Comparison of ENCODE assay signal across 9 cellular contexts in the genomic region with DNA sequence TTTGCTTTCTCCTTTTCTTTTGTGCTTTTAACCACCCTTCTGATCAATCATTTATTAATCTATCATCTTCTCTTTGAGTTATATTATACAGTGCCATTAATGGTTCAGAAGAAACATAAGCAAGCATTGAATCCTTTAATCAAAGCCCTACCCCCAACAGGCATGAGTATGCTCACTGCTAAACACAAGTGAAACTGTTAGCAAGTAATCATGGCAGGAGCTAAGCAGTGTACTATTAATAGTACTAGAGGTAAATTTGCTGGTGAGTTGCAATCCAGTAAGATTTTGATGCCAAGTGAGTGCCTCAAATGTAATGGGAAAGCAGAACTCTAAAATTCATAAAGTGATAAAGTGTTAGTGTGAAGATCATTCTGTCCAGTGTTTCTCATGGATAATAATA. TPM values are rescaled to one million over a fixed set of nuclear protein-coding genes. Genes with fewer than 3 reads are reported as not detected.
DNase-seq lines count a peak whose midpoint lies in the region; ATAC-seq and TF ChIP-seq lines count a peak whose summit lies in the region.
"Had no signal": no experiment of that assay in that cellular context is flagged by ENCODE, and none has a peak within 500 bp of the region (broad histone marks: within the 10 kb centered on the region; RNA-seq: fewer than 3 reads in every experiment).

No MANE protein-coding gene starts in this region.

- CTCF ChIA-PET in A673 (lab: Charles Lee): interaction anchor here (0.6 kb wide), 1 partner anchor 93 kb away, joined by 4 read pairs; no protein-coding TSS in a partner anchor

- POLR2A ChIA-PET in A673 (lab: Charles Lee; ENCODE audit: low non-redundant PET): interaction anchor here (0.6 kb wide), 1 partner anchor 378 kb away, joined by 3 read pairs; no protein-coding TSS in a partner anchor

- no peak for TF ChIP-seq POLR2A in body of pancreas (IDR thresholded peaks at IDR 0.05)

- peak overlapping the region; percentile 60 for H3K4me3 Mint-ChIP-seq in activated CD4-positive, alpha-beta T cell treated with anti-CD3 and anti-CD28 coated beads, Interleukin-2, amount 10 ng/mL, durations not matched to agents 24 days and 14 days

- H3K4me1 ChIP-seq in body of pancreas (peaks cover 82% of the 10 kb centered on the region), A673 (ENCODE audit: insufficient read depth, low read length, poor library complexity, severe bottlenecking) (no peaks in the 10 kb centered on the region)

- H3K36me3 Mint-ChIP-seq in activated CD4-positive, alpha-beta T cell treated with anti-CD3 and anti-CD28 coated beads, Interleukin-2, amount 10 ng/mL, durations not matched to agents 24 days and 14 days (ENCODE audit: low read depth): peaks cover 25% of the 10 kb centered on the region

- H3K4me1 Mint-ChIP-seq in activated CD4-positive, alpha-beta T cell treated with anti-CD3 and anti-CD28 coated beads, Interleukin-2, amount 10 ng/mL, durations not matched to agents 24 days and 14 days: peaks cover 65% of the 10 kb centered on the region

- H3K9me3 ChIP-seq in body of pancreas (no peaks in the 10 kb centered on the region), A673 (ENCODE audit: low read depth, low read length, poor library complexity, severe bottlenecking) (no peaks in the 10 kb centered on the region)

- no peak for TF ChIP-seq CTCF in body of pancreas (IDR thresholded peaks at IDR 0.05)
- no peak for TF ChIP-seq CTCF in A673 (conservative IDR thresholded peaks at IDR 0.05; ENCODE audit: low read depth, low read length)

- intact Hi-C loops in activated CD4-positive, alpha-beta T cell treated with anti-CD3 and anti-CD28 coated beads, Interleukin-2, amount 10 ng/mL, durations not matched to agents 24 days and 14 days (cut with micrococcal nuclease): loop anchor here (1.0 to 2.0 kb wide), 3 partner anchors 17 to 103 kb away; partner anchors contain the start of genes FNIP2 and PPID
- intact Hi-C loops in body of pancreas (cut with DNase I) (loop anchor here (10.0 kb wide), 1 partner anchor 51 kb away; no protein-coding TSS in a partner anchor), A673 (cut with micrococcal nuclease; ENCODE audit: unreplicated experiment) (no loop called here)

- H3K36me3 ChIP-seq in body of pancreas (replicated peaks in 1 of 2; ENCODE audit: insufficient read depth in 1 of 2, low read depth in 2 of 2) (no peaks in the 10 kb centered on the region), A673 (ENCODE audit: insufficient read depth, low read length, poor library complexity, severe bottlenecking) (no peaks in the 10 kb centered on the region)

- no peaks in the 10 kb centered on the region for H3K27me3 Mint-ChIP-seq in activated CD4-positive, alpha-beta T cell treated with anti-CD3 and anti-CD28 coated beads, Interleukin-2, amount 10 ng/mL, durations not matched to agents 24 days and 14 days

- H3K27ac ChIP-seq in body of pancreas (peak overlapping the region; percentile 78 to 84 (median 81)), A673 (ENCODE audit: low read depth, low read length, poor library complexity, severe bottlenecking) (no peak overlapping the region)

- ATAC-seq in HG03066 (IDR thresholded peaks at IDR 0.05; ENCODE audit: low read depth, unreplicated experiment) (peak; percentile 58), body of pancreas (no peak)

- no TSS peak for BruUV-seq in A673 (replicated peaks; lab: Mats Ljungman, UMichigan)

- H3K27me3 ChIP-seq in body of pancreas (no peaks in the 10 kb centered on the region), A673 (replicated peaks; ENCODE audit: insufficient read depth, low read depth, low read length, poor library complexity) (no peaks in the 10 kb centered on the region)

- H3K9me3 Mint-ChIP-seq in activated CD4-positive, alpha-beta T cell treated with anti-CD3 and anti-CD28 coated beads, Interleukin-2, amount 10 ng/mL, durations not matched to agents 24 days and 14 days: no peaks in the 10 kb centered on the region

- peak overlapping the region; percentile 69 for H3K27ac Mint-ChIP-seq in activated CD4-positive, alpha-beta T cell treated with anti-CD3 and anti-CD28 coated beads, Interleukin-2, amount 10 ng/mL, durations not matched to agents 24 days and 14 days

- no peak overlapping the region for H3K4me3 ChIP-seq in body of pancreas
- no peak overlapping the region for H3K4me3 ChIP-seq in A673 (ENCODE audit: low read depth, low read length, poor library complexity, severe bottlenecking)

- peak; percentile 60 for DNase-seq in activated CD4-positive, alpha-beta T cell treated with anti-CD3 and anti-CD28 coated beads, Interleukin-2, amount 10 ng/mL, durations not matched to agents 24 days and 14 days
- no peak for DNase-seq in activated CD4-positive, alpha-beta T cell treated with anti-CD3 and anti-CD28 coated beads, Interleukin-2, amount 50 U/mL, for 48 hours
- DNase-seq in body of pancreas (no peak), superior temporal gyrus (ENCODE audit: extremely low spot score) (peak; percentile 15), A673 (ENCODE audit: low spot score) (no peak), NCI-H82 treated with DMSO at 0.1 percent for 48 hours (lab: John Stamatoyannopoulos, UW; ENCODE audit: unreplicated experiment) (no peak)
- no peak for DNase-seq in activated effector memory CD4-positive, alpha-beta T cell treated with Interleukin-2 at 50 U/mL for 16 hours
- DNase-seq: stimulated activated CD4-positive, alpha-beta T cell treated with anti-CD3 and anti-CD28 coated beads, Interleukin-15, amount 100 ng/mL, for 24 hours had no signal

RNA-seq across cellular contexts. Expression of gene FNIP2, which starts 57.2 kb away (rescaled TPM):
- 19.1 and 19.2 TPM in 2 replicates for total RNA-seq in activated CD4-positive, alpha-beta T cell treated with anti-CD3 and anti-CD28 coated beads, Interleukin-2, amount 10 ng/mL, durations not matched to agents 24 days and 14 days
- total RNA-seq in body of pancreas: 10 to 100 TPM; 26.7 to 38.2 TPM
- 16.1 and 17.6 TPM in 2 replicates for total RNA-seq in A673 (2021)

Comparison
In these comparisons a context has a peak if more than half of its experiments do, and no peak if none do; other contexts are left out.
1. DNase-seq: peak in activated CD4-positive, alpha-beta T cell treated with anti-CD3 and anti-CD28 coated beads, Interleukin-2, amount 10 ng/mL, durations not matched to agents 24 days and 14 days (single experiment) and superior temporal gyrus (single experiment); none in activated CD4-positive, alpha-beta T cell treated with anti-CD3 and anti-CD28 coated beads, Interleukin-2, amount 50 U/mL, for 48 hours (0 of 2), body of pancreas (0 of 4), A673 (single experiment), NCI-H82 treated with DMSO at 0.1 percent for 48 hours (single experiment) and activated effector memory CD4-positive, alpha-beta T cell treated with Interleukin-2 at 50 U/mL for 16 hours (single experiment).